Comparison of ENCODE assay signal across 1 cellular context in the genomic region with DNA sequence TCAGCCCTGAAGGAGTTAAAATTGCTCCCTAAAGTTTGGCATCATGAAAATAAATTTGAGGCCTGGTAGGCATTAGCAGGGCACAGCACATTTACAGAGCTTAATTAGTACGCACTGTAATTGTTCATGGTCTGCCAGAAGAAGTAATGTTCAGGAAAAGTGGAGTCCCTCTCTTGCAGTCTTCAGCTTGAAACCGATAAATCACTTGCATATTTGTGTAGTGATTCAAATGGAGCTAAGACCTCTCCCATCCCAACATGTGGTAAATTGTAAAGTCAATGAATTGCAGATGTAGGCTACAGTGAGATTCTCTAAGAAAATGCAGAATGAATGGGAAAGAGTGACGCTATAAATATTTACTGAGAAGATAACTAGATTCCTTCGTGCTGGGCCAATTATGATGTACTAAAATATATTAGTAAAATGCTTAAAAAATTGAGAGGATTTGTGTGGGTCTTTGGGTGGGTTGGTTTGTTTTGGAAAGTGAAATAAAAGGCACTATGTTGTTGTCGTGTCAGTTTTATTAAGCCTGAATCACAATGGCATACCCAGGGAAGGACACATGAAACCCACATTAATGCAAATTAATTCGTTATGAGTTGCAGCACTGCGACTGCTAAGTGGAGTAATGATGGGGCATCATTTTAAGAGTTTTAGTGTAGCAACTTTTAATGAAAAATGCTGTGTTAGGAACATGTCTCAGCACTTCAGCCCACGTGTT.
TF ChIP-seq lines count a peak whose summit lies in the region.

No MANE protein-coding gene starts in this region.

TF ChIP-seq in HCT116, 20 proteins besides CTCF, POLR2A, EP300 and RAD21 (continued from another document):
- TF ChIP-seq CBX3 (IDR thresholded peaks at IDR 0.05; ENCODE audit: low read depth) (no peak), JUND (IDR thresholded peaks at IDR 0.05) (no peak)
